In genomic region chr19:38838208-38838985, GRCh38 we compare ENCODE assay signal across 8 cellular contexts. TPM values are rescaled to one million over a fixed set of nuclear protein-coding genes. Genes with fewer than 3 reads are reported as not detected.
DNase-seq lines count a peak whose midpoint lies in the region; ATAC-seq, FAIRE-seq and TF ChIP-seq lines count a peak whose summit lies in the region.

No MANE protein-coding gene starts in this region.

- in situ Hi-C loops in HepG2 (cut with HindIII; ENCODE audit: extremely low pct_ligation_motif_present, low pct_unique_long_range_greater_than_20kb), result no loop called here

- H3K27me3 Mint-ChIP-seq in activated T-cell treated with anti-CD3 and anti-CD28 coated beads, Interleukin-2, amount 50 U/mL, for 72 hours (ENCODE audit: low read depth), result no peaks in the 10 kb centered on the region

- WGBS in HepG2 (ENCODE audit: low lambda C conversion rate), result 87% methylated on average over 11 of the region's 19 CpGs

- H3K9me3 ChIP-seq in Karpas-422 (ENCODE audit: low read length), result no peaks in the 10 kb centered on the region
- H3K9me3 ChIP-seq in HepG2 (ENCODE audit: low read length), result no peaks in the 10 kb centered on the region

- peak in 1 of 2 experiments; percentile 8; a peak in 2 of 4 replicates for TF ChIP-seq POLR2A in HepG2 (IDR thresholded peaks at IDR 0.05; ENCODE audit: insufficient read depth in 1 of 2, low read depth in 2 of 2, low read length in 2 of 2)

- H3K4me3 Mint-ChIP-seq in activated T-cell treated with anti-CD3 and anti-CD28 coated beads, Interleukin-2, amount 50 U/mL, for 72 hours, result peak overlapping the region; percentile 58 to 63

- ATAC-seq in activated T-cell treated with anti-CD3 and anti-CD28 coated beads, Interleukin-2, amount 50 U/mL, for 72 hours (replicated peaks in 1 of 2), result peak; percentile 73 to 80
- ATAC-seq in HepG2, result peak; percentile 4
- no peak for ATAC-seq in GM18498 (IDR thresholded peaks at IDR 0.05; ENCODE audit: unreplicated experiment)
- ATAC-seq in GM21360 (IDR thresholded peaks at IDR 0.05; ENCODE audit: unreplicated experiment), result no peak

- no peaks in the 10 kb centered on the region for H3K4me1 ChIP-seq in Karpas-422 (ENCODE audit: low read length)
- H3K4me1 ChIP-seq in HepG2 (ENCODE audit: insufficient read depth, low read length), result peaks cover 65% of the 10 kb centered on the region

- H3K4me2 ChIP-seq in Karpas-422 (ENCODE audit: low read depth, low read length, poor library complexity, severe bottlenecking), result no peak overlapping the region
- H3K4me2 ChIP-seq in HepG2 (ENCODE audit: low read depth, low read length), result no peak overlapping the region

- no peaks in the 10 kb centered on the region for H3K9me3 Mint-ChIP-seq in activated T-cell treated with anti-CD3 and anti-CD28 coated beads, Interleukin-2, amount 50 U/mL, for 72 hours

- H3K4me3 ChIP-seq in Karpas-422 (ENCODE audit: low read length), result no peak overlapping the region
- no peak overlapping the region for H3K4me3 ChIP-seq in HepG2 (replicated peaks in 1 of 3; ENCODE audit: insufficient read depth in 1 of 3, low read depth in 2 of 3, low read length in 3 of 3)

- TF ChIP-seq EP300 in HepG2 (IDR thresholded peaks at IDR 0.05; ENCODE audit: low read depth in 2 of 2, low read length in 2 of 2), result no peak
- TF ChIP-seq EP300 in HepG2 (CRISPR knock-in tag; IDR thresholded peaks at IDR 0.05; ENCODE audit: borderline replicate concordance), result no peak

- peak; percentile 42 for DNase-seq in Karpas-422
- peak; percentile 70 to 80 for DNase-seq in activated T-cell treated with anti-CD3 and anti-CD28 coated beads, Interleukin-2, amount 50 U/mL, for 72 hours
- DNase-seq in HepG2 (ENCODE audit: low spot score), result no peak
- peak; percentile 52 to 59 for DNase-seq in stimulated activated CD8-positive, alpha-beta memory T cell treated with anti-CD3 and anti-CD28 coated beads, Interleukin-15, amount 100 ng/mL, for 48 hours (ENCODE audit: low read depth in 2 of 2)
- no peak for DNase-seq in H4 (ENCODE audit: low spot score)
- DNase-seq in SKM-1 (lab: John Stamatoyannopoulos, UW; ENCODE audit: unreplicated experiment), result no peak

- H2AFZ ChIP-seq in Karpas-422 (ENCODE audit: low read length), result no peak overlapping the region
- H2AFZ ChIP-seq in HepG2 (ENCODE audit: low read length), result no peak overlapping the region

- TF ChIP-seq CTCF in HepG2 (CRISPR knock-in tag; IDR thresholded peaks at IDR 0.05), result 0 out of 2 replicates have a peak, but pooled peaks have one; percentile 9

- intact Hi-C loops in HepG2 (cut with micrococcal nuclease; ENCODE audit: unreplicated experiment), result loop anchor here (10.0 kb wide), 1 partner anchor 184 kb away; no protein-coding TSS in a partner anchor

- peaks cover 17 to 50% of the 10 kb centered on the region in 2 donors for H3K36me3 Mint-ChIP-seq in activated T-cell treated with anti-CD3 and anti-CD28 coated beads, Interleukin-2, amount 50 U/mL, for 72 hours (ENCODE audit: insufficient read depth in 2 of 2)

- BruUV-seq in HepG2 (replicated peaks; lab: Mats Ljungman, UMichigan), result no TSS peak

- no peak for TF ChIP-seq RAD21 in HepG2 (CRISPR knock-in tag; IDR thresholded peaks at IDR 0.05)

- H3K9ac ChIP-seq in Karpas-422 (ENCODE audit: low read length) (no peak overlapping the region), HepG2 (ENCODE audit: insufficient read depth, low read depth, low read length) (0 out of 2 replicates have a peak overlapping the region, but pooled peaks have one; percentile 0)

- H3K27ac ChIP-seq in Karpas-422 (ENCODE audit: low read length), result no peak overlapping the region
- peak overlapping the region; percentile 60 for H3K27ac ChIP-seq in HepG2 (ENCODE audit: extremely low read length, insufficient read depth, low read length)

- peaks cover 28% of the 10 kb centered on the region for H4K20me1 ChIP-seq in Karpas-422 (ENCODE audit: insufficient read depth, low read depth, low read length)
- H4K20me1 ChIP-seq in HepG2 (ENCODE audit: insufficient read depth, low read length), result peaks cover 25% of the 10 kb centered on the region

- POLR2A ChIA-PET in HepG2 (lab: Yijun Ruan, JAX), result interaction anchor here (0.7 to 4.4 kb wide), 14 partner anchors 8 to 138 kb away, joined by 3 to 42 read pairs (median 5); partner anchors contain the start of genes HNRNPL, MRPS12, RINL and SARS2

- no peaks in the 10 kb centered on the region for H3K27me3 ChIP-seq in Karpas-422 (ENCODE audit: low read length)
- no peaks in the 10 kb centered on the region for H3K27me3 ChIP-seq in HepG2 (ENCODE audit: control insufficient read depth in 1 of 2, insufficient read depth in 2 of 2, low read length in 2 of 2)

- FAIRE-seq in HepG2 (lab: Jason Lieb, UNC), result no peak

- H3K36me3 ChIP-seq in Karpas-422 (ENCODE audit: insufficient read depth, low read length) (peaks cover 57% of the 10 kb centered on the region), HepG2 (replicated peaks in 1 of 2; ENCODE audit: control insufficient read depth in 1 of 2, insufficient read depth in 2 of 2, low read length in 2 of 2) (peaks cover 34 to 77% of the 10 kb centered on the region in 2 experiments)

- H3K4me1 Mint-ChIP-seq in activated T-cell treated with anti-CD3 and anti-CD28 coated beads, Interleukin-2, amount 50 U/mL, for 72 hours (ENCODE audit: low read depth), result peaks cover 68% of the 10 kb centered on the region

- H3K79me2 ChIP-seq in Karpas-422 (ENCODE audit: low read length) (peaks cover 11% of the 10 kb centered on the region; the same call in 1 of the 2 replicates), HepG2 (ENCODE audit: insufficient read depth, low read length) (peaks cover 14% of the 10 kb centered on the region)

- H3K27ac Mint-ChIP-seq in activated T-cell treated with anti-CD3 and anti-CD28 coated beads, Interleukin-2, amount 50 U/mL, for 72 hours, result peak overlapping the region; percentile 78

- no peaks in the 10 kb centered on the region for H3K9me2 ChIP-seq in Karpas-422 (replicated peaks; ENCODE audit: insufficient read depth, low read length)

- CTCF ChIA-PET in HepG2 (lab: Yijun Ruan, JAX; ENCODE audit: low intra/inter-chr PET ratio, low total read pairs), result no interaction called here

RNA-seq across cellular contexts. Expression of gene ECH1, which starts 6.8 kb away (rescaled TPM):
- total RNA-seq in Karpas-422 (2014; rRNA removed; shearing (Covaris generic); ENCODE audit: low replicate concordance), result 150 and 162 TPM in 2 replicates
- 100 to 1,000 TPM; 183 to 210 TPM for total RNA-seq in activated T-cell treated with anti-CD3 and anti-CD28 coated beads, Interleukin-2, amount 50 U/mL, for 72 hours
- total RNA-seq in HepG2 (2016; rRNA removed; fragmentation: Illumina TruSeq; extraction: Trizol), result 45.4 and 54.8 TPM in 2 replicates
- 17.9 and 23.1 TPM in 2 replicates for total RNA-seq in HepG2 (2016; cell fraction: cytosol; rRNA removed; fragmentation: Illumina TruSeq; extraction: Trizol; ENCODE audit: low read depth)
- total RNA-seq in HepG2 (2016; cell fraction: insoluble cytoplasmic fraction; rRNA removed; fragmentation: Illumina TruSeq; extraction: Trizol), result 41.2 and 57.4 TPM in 2 replicates
- total RNA-seq in HepG2 (2016; cell fraction: membrane; rRNA removed; fragmentation: Illumina TruSeq; extraction: Trizol), result 15.1 and 19.6 TPM in 2 replicates
- 31.4 and 37.2 TPM in 2 replicates for total RNA-seq in HepG2 (2016; cell fraction: nucleus; rRNA removed; fragmentation: Illumina TruSeq; extraction: Trizol)
- 198 and 277 TPM in 2 replicates for polyA plus RNA-seq in HepG2 (2011; rRNA removed)
- polyA plus RNA-seq in HepG2 (2011; cell fraction: cytosol; rRNA removed), result 180 and 200 TPM in 2 replicates
- polyA plus RNA-seq in HepG2 (2011; cell fraction: nucleus; rRNA removed), result 123 and 139 TPM in 2 replicates
- 231 and 273 TPM in 2 replicates for polyA plus RNA-seq in HepG2 (2012)
- 49.8 and 49.9 TPM in 2 replicates for polyA plus RNA-seq in HepG2 (2016; cell fraction: cytosol; fragmentation: Illumina TruSeq; extraction: Trizol; ENCODE audit: low read depth)
- 244 and 262 TPM in 2 replicates for polyA plus RNA-seq in HepG2 (2016; cell fraction: insoluble cytoplasmic fraction; fragmentation: Illumina TruSeq; extraction: Trizol; ENCODE audit: low read depth)
- 43.5 and 46.5 TPM in 2 replicates for polyA plus RNA-seq in HepG2 (2016; cell fraction: membrane; fragmentation: Illumina TruSeq; extraction: Trizol; ENCODE audit: low read depth)
- polyA plus RNA-seq in HepG2 (2016; cell fraction: nucleus; fragmentation: Illumina TruSeq; extraction: Trizol; ENCODE audit: insufficient read depth, low read depth), result 142 and 151 TPM in 2 replicates
- 119 and 143 TPM in 2 replicates for polyA minus RNA-seq in HepG2 (2011; rRNA and poly(A)+ RNA removed; ENCODE audit: low replicate concordance)
- polyA minus RNA-seq in HepG2 (2011; cell fraction: cytosol; rRNA and poly(A)+ RNA removed), result 74.8 and 77.1 TPM in 2 replicates
- polyA minus RNA-seq in HepG2 (2011; cell fraction: nucleus; rRNA and poly(A)+ RNA removed), result 30.3 and 39.7 TPM in 2 replicates
- 73.8 and 108 TPM in 2 replicates for total RNA-seq in H4 (2014; rRNA removed; shearing (Covaris generic))

RNA-seq across cellular contexts. Expression of gene HNRNPL, which starts 11.4 kb away (rescaled TPM):
- 212 and 217 TPM in 2 replicates for total RNA-seq in Karpas-422 (2014; rRNA removed; shearing (Covaris generic); ENCODE audit: low replicate concordance)
- total RNA-seq in activated T-cell treated with anti-CD3 and anti-CD28 coated beads, Interleukin-2, amount 50 U/mL, for 72 hours, result 100 to 1,000 TPM; 427 to 457 TPM
- total RNA-seq in HepG2 (2016; rRNA removed; fragmentation: Illumina TruSeq; extraction: Trizol), result 270 and 278 TPM in 2 replicates
- 44.9 and 50.3 TPM in 2 replicates for total RNA-seq in HepG2 (2016; cell fraction: cytosol; rRNA removed; fragmentation: Illumina TruSeq; extraction: Trizol; ENCODE audit: low read depth)
- total RNA-seq in HepG2 (2016; cell fraction: insoluble cytoplasmic fraction; rRNA removed; fragmentation: Illumina TruSeq; extraction: Trizol), result 247 and 303 TPM in 2 replicates
- total RNA-seq in HepG2 (2016; cell fraction: membrane; rRNA removed; fragmentation: Illumina TruSeq; extraction: Trizol), result 97.2 and 106 TPM in 2 replicates
- total RNA-seq in HepG2 (2016; cell fraction: nucleus; rRNA removed; fragmentation: Illumina TruSeq; extraction: Trizol), result 191 and 201 TPM in 2 replicates
- polyA plus RNA-seq in HepG2 (2011; rRNA removed), result 148 and 156 TPM in 2 replicates
- 89.9 and 92.3 TPM in 2 replicates for polyA plus RNA-seq in HepG2 (2011; cell fraction: cytosol; rRNA removed)
- 184 and 197 TPM in 2 replicates for polyA plus RNA-seq in HepG2 (2011; cell fraction: nucleus; rRNA removed)
- polyA plus RNA-seq in HepG2 (2012), result 166 and 314 TPM in 2 replicates
- 36.1 and 37.5 TPM in 2 replicates for polyA plus RNA-seq in HepG2 (2016; cell fraction: cytosol; fragmentation: Illumina TruSeq; extraction: Trizol; ENCODE audit: low read depth)
- polyA plus RNA-seq in HepG2 (2016; cell fraction: insoluble cytoplasmic fraction; fragmentation: Illumina TruSeq; extraction: Trizol; ENCODE audit: low read depth), result 257 and 357 TPM in 2 replicates
- 76.7 and 82.5 TPM in 2 replicates for polyA plus RNA-seq in HepG2 (2016; cell fraction: membrane; fragmentation: Illumina TruSeq; extraction: Trizol; ENCODE audit: low read depth)
- polyA plus RNA-seq in HepG2 (2016; cell fraction: nucleus; fragmentation: Illumina TruSeq; extraction: Trizol; ENCODE audit: insufficient read depth, low read depth), result 372 and 405 TPM in 2 replicates
- polyA minus RNA-seq in HepG2 (2011; rRNA and poly(A)+ RNA removed; ENCODE audit: low replicate concordance), result 218 and 315 TPM in 2 replicates
- polyA minus RNA-seq in HepG2 (2011; cell fraction: cytosol; rRNA and poly(A)+ RNA removed), result 121 and 131 TPM in 2 replicates
- polyA minus RNA-seq in HepG2 (2011; cell fraction: nucleus; rRNA and poly(A)+ RNA removed), result 131 and 151 TPM in 2 replicates
- total RNA-seq in H4 (2014; rRNA removed; shearing (Covaris generic)), result 249 and 281 TPM in 2 replicates

RNA-seq across cellular contexts. Expression of gene LGALS4, which starts 25.7 kb away (rescaled TPM):
- 0.52 and 1.4 TPM in 2 replicates for total RNA-seq in Karpas-422 (2014; rRNA removed; shearing (Covaris generic); ENCODE audit: low replicate concordance)
- total RNA-seq in activated T-cell treated with anti-CD3 and anti-CD28 coated beads, Interleukin-2, amount 50 U/mL, for 72 hours, result 1 to 10 TPM; 2.3 to 4.1 TPM
- 0.24 and 0.32 TPM in 2 replicates for total RNA-seq in HepG2 (2016; rRNA removed; fragmentation: Illumina TruSeq; extraction: Trizol)
- total RNA-seq in HepG2 (2016; cell fraction: cytosol; rRNA removed; fragmentation: Illumina TruSeq; extraction: Trizol; ENCODE audit: low read depth), result not detected in 2 replicates
- 0.39 TPM in 1 of 2 replicates, not detected in the other for total RNA-seq in HepG2 (2016; cell fraction: insoluble cytoplasmic fraction; rRNA removed; fragmentation: Illumina TruSeq; extraction: Trizol)
- total RNA-seq in HepG2 (2016; cell fraction: membrane; rRNA removed; fragmentation: Illumina TruSeq; extraction: Trizol), result 0.31 TPM in 1 of 2 replicates, not detected in the other
- total RNA-seq in HepG2 (2016; cell fraction: nucleus; rRNA removed; fragmentation: Illumina TruSeq; extraction: Trizol), result 0.28 and 0.41 TPM in 2 replicates
- polyA plus RNA-seq in HepG2 (2011; rRNA removed), result 0.48 and 0.71 TPM in 2 replicates
- 0.26 and 0.30 TPM in 2 replicates for polyA plus RNA-seq in HepG2 (2011; cell fraction: cytosol; rRNA removed)
- polyA plus RNA-seq in HepG2 (2011; cell fraction: nucleus; rRNA removed), result 2.4 and 2.9 TPM in 2 replicates
- polyA plus RNA-seq in HepG2 (2012), result 0.59 and 0.87 TPM in 2 replicates
- polyA plus RNA-seq in HepG2 (2016; cell fraction: cytosol; fragmentation: Illumina TruSeq; extraction: Trizol; ENCODE audit: low read depth), result 0.17 TPM in 1 of 2 replicates, not detected in the other
- polyA plus RNA-seq in HepG2 (2016; cell fraction: insoluble cytoplasmic fraction; fragmentation: Illumina TruSeq; extraction: Trizol; ENCODE audit: low read depth), result not detected in 2 replicates
- 0.26 TPM in 1 of 2 replicates, not detected in the other for polyA plus RNA-seq in HepG2 (2016; cell fraction: membrane; fragmentation: Illumina TruSeq; extraction: Trizol; ENCODE audit: low read depth)
- polyA plus RNA-seq in HepG2 (2016; cell fraction: nucleus; fragmentation: Illumina TruSeq; extraction: Trizol; ENCODE audit: insufficient read depth, low read depth), result 2.4 TPM in 1 of 2 replicates, not detected in the other
- polyA minus RNA-seq in HepG2 (2011; rRNA and poly(A)+ RNA removed; ENCODE audit: low replicate concordance), result 0.42 and 0.68 TPM in 2 replicates
- not detected in 2 replicates for polyA minus RNA-seq in HepG2 (2011; cell fraction: cytosol; rRNA and poly(A)+ RNA removed)
- polyA minus RNA-seq in HepG2 (2011; cell fraction: nucleus; rRNA and poly(A)+ RNA removed), result 0.90 and 3.0 TPM in 2 replicates
- 0.54 and 1.3 TPM in 2 replicates for total RNA-seq in H4 (2014; rRNA removed; shearing (Covaris generic))

RNA-seq across cellular contexts. Expression of gene RINL, which starts 39.7 kb away (rescaled TPM):
- total RNA-seq in Karpas-422 (2014; rRNA removed; shearing (Covaris generic); ENCODE audit: low replicate concordance), result 69.3 and 77.5 TPM in 2 replicates
- 100 to 1,000 TPM; 122 to 151 TPM for total RNA-seq in activated T-cell treated with anti-CD3 and anti-CD28 coated beads, Interleukin-2, amount 50 U/mL, for 72 hours
- 10.3 and 11.4 TPM in 2 replicates for total RNA-seq in HepG2 (2016; rRNA removed; fragmentation: Illumina TruSeq; extraction: Trizol)
- total RNA-seq in HepG2 (2016; cell fraction: cytosol; rRNA removed; fragmentation: Illumina TruSeq; extraction: Trizol; ENCODE audit: low read depth), result 4.4 and 4.8 TPM in 2 replicates
- total RNA-seq in HepG2 (2016; cell fraction: insoluble cytoplasmic fraction; rRNA removed; fragmentation: Illumina TruSeq; extraction: Trizol), result 11.9 and 12.4 TPM in 2 replicates
- total RNA-seq in HepG2 (2016; cell fraction: membrane; rRNA removed; fragmentation: Illumina TruSeq; extraction: Trizol), result 8.3 and 11.2 TPM in 2 replicates
- 5.0 and 8.7 TPM in 2 replicates for total RNA-seq in HepG2 (2016; cell fraction: nucleus; rRNA removed; fragmentation: Illumina TruSeq; extraction: Trizol)
- polyA plus RNA-seq in HepG2 (2011; rRNA removed), result 18.0 and 18.5 TPM in 2 replicates
- 13.8 and 14.5 TPM in 2 replicates for polyA plus RNA-seq in HepG2 (2011; cell fraction: cytosol; rRNA removed)
- 23.0 and 23.9 TPM in 2 replicates for polyA plus RNA-seq in HepG2 (2011; cell fraction: nucleus; rRNA removed)
- polyA plus RNA-seq in HepG2 (2012), result 8.6 and 10.2 TPM in 2 replicates
- 2.4 and 2.6 TPM in 2 replicates for polyA plus RNA-seq in HepG2 (2016; cell fraction: cytosol; fragmentation: Illumina TruSeq; extraction: Trizol; ENCODE audit: low read depth)
- polyA plus RNA-seq in HepG2 (2016; cell fraction: insoluble cytoplasmic fraction; fragmentation: Illumina TruSeq; extraction: Trizol; ENCODE audit: low read depth), result 9.1 and 12.2 TPM in 2 replicates
- 5.3 and 6.5 TPM in 2 replicates for polyA plus RNA-seq in HepG2 (2016; cell fraction: membrane; fragmentation: Illumina TruSeq; extraction: Trizol; ENCODE audit: low read depth)
- polyA plus RNA-seq in HepG2 (2016; cell fraction: nucleus; fragmentation: Illumina TruSeq; extraction: Trizol; ENCODE audit: insufficient read depth, low read depth), result 12.7 and 15.7 TPM in 2 replicates
- 3.7 and 14.6 TPM in 2 replicates for polyA minus RNA-seq in HepG2 (2011; rRNA and poly(A)+ RNA removed; ENCODE audit: low replicate concordance)
- 5.7 and 7.2 TPM in 2 replicates for polyA minus RNA-seq in HepG2 (2011; cell fraction: cytosol; rRNA and poly(A)+ RNA removed)
- 9.9 and 10.7 TPM in 2 replicates for polyA minus RNA-seq in HepG2 (2011; cell fraction: nucleus; rRNA and poly(A)+ RNA removed)
- 0.23 and 1.2 TPM in 2 replicates for total RNA-seq in H4 (2014; rRNA removed; shearing (Covaris generic))

RNA-seq across cellular contexts. Expression of gene LGALS7B, which starts 49.4 kb away (rescaled TPM):
- not detected in 2 replicates for total RNA-seq in Karpas-422 (2014; rRNA removed; shearing (Covaris generic); ENCODE audit: low replicate concordance)
- not detected for total RNA-seq in activated T-cell treated with anti-CD3 and anti-CD28 coated beads, Interleukin-2, amount 50 U/mL, for 72 hours
- 0.73 and 1.7 TPM in 2 replicates for total RNA-seq in HepG2 (2016; rRNA removed; fragmentation: Illumina TruSeq; extraction: Trizol)
- total RNA-seq in HepG2 (2016; cell fraction: cytosol; rRNA removed; fragmentation: Illumina TruSeq; extraction: Trizol; ENCODE audit: low read depth), result not detected in 2 replicates
- total RNA-seq in HepG2 (2016; cell fraction: insoluble cytoplasmic fraction; rRNA removed; fragmentation: Illumina TruSeq; extraction: Trizol), result 0.80 and 2.9 TPM in 2 replicates
- 0.77 TPM in 1 of 2 replicates, not detected in the other for total RNA-seq in HepG2 (2016; cell fraction: membrane; rRNA removed; fragmentation: Illumina TruSeq; extraction: Trizol)
- total RNA-seq in HepG2 (2016; cell fraction: nucleus; rRNA removed; fragmentation: Illumina TruSeq; extraction: Trizol), result not detected in 2 replicates
- polyA plus RNA-seq in HepG2 (2011; rRNA removed), result 2.1 and 4.0 TPM in 2 replicates
- 4.6 and 7.7 TPM in 2 replicates for polyA plus RNA-seq in HepG2 (2011; cell fraction: cytosol; rRNA removed)
- polyA plus RNA-seq in HepG2 (2011; cell fraction: nucleus; rRNA removed), result 2.3 and 3.2 TPM in 2 replicates
- 1.6 and 3.8 TPM in 2 replicates for polyA plus RNA-seq in HepG2 (2012)
- polyA plus RNA-seq in HepG2 (2016; cell fraction: cytosol; fragmentation: Illumina TruSeq; extraction: Trizol; ENCODE audit: low read depth), result 0.27 and 0.35 TPM in 2 replicates
- 1.1 and 1.9 TPM in 2 replicates for polyA plus RNA-seq in HepG2 (2016; cell fraction: insoluble cytoplasmic fraction; fragmentation: Illumina TruSeq; extraction: Trizol; ENCODE audit: low read depth)
- polyA plus RNA-seq in HepG2 (2016; cell fraction: membrane; fragmentation: Illumina TruSeq; extraction: Trizol; ENCODE audit: low read depth), result 0.50 TPM in 1 of 2 replicates, not detected in the other
- polyA plus RNA-seq in HepG2 (2016; cell fraction: nucleus; fragmentation: Illumina TruSeq; extraction: Trizol; ENCODE audit: insufficient read depth, low read depth), result 2.2 TPM in 1 of 2 replicates, not detected in the other
- 0.37 TPM in 1 of 2 replicates, not detected in the other for polyA minus RNA-seq in HepG2 (2011; rRNA and poly(A)+ RNA removed; ENCODE audit: low replicate concordance)
- 2.1 TPM in 1 of 2 replicates, not detected in the other for polyA minus RNA-seq in HepG2 (2011; cell fraction: cytosol; rRNA and poly(A)+ RNA removed)
- not detected in 2 replicates for polyA minus RNA-seq in HepG2 (2011; cell fraction: nucleus; rRNA and poly(A)+ RNA removed)
- total RNA-seq in H4 (2014; rRNA removed; shearing (Covaris generic)), result not detected in 2 replicates

Comparison
In these comparisons a context has a peak if more than half of its experiments do, and no peak if none do; other contexts are left out.
1. DNase-seq: peak in Karpas-422 (single experiment), activated T-cell treated with anti-CD3 and anti-CD28 coated beads, Interleukin-2, amount 50 U/mL, for 72 hours (2 of 2) and stimulated activated CD8-positive, alpha-beta memory T cell treated with anti-CD3 and anti-CD28 coated beads, Interleukin-15, amount 100 ng/mL, for 48 hours (2 of 2); none in HepG2 (single experiment), H4 (single experiment) and SKM-1 (single experiment).
2. ATAC-seq: peak in activated T-cell treated with anti-CD3 and anti-CD28 coated beads, Interleukin-2, amount 50 U/mL, for 72 hours (2 of 2) and HepG2 (single experiment); none in GM18498 (single experiment) and GM21360 (single experiment).